14 cellular contexts compared by ENCODE assay signal in the genomic region with DNA sequence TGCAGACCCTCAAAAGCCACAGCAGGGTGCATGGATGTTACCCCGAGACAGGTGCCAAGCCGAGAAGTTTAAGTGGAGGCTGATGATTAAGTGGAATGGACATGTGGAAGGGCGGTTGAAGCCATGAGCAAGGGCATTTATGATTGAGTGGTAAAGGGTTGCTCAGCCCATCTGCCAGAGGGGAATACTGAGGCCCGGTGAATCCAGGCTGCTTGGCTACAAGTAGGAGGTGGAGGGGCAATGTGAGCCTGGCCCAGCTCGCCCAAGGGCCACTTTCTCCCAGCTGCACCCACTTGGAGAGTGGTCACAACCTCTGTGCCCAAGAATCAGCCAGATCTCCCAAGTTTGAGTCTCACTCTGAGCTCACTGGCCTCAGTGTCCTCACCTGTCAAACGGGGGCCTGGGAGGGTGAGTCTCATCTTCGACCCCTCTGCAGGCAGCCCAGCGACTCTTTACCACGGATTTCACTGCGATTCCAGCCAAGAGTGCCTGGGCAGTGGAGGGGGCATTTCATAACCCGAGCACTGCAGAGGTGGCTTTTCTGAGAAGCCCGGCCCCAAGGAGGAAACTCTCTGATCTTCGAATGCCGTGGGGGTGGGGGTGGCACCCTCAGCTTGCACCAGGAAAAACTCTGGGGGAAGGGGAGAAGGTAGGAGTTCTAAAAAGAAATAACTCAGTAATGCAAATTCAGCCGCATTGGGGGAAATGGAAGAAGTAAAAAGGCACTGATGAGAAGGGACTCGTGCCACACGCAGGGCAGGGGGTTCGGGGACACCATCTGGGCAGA.
DNase-seq lines count a peak whose midpoint lies in the region; ATAC-seq and TF ChIP-seq lines count a peak whose summit lies in the region.
"Had no signal": no experiment of that assay in that cellular context is flagged by ENCODE, and none has a peak within 500 bp of the region (broad histone marks: within the 10 kb centered on the region; RNA-seq: fewer than 3 reads in every experiment).

No MANE protein-coding gene starts in this region.

- peaks cover 47% of the 10 kb centered on the region for H3K27me3 Mint-ChIP-seq in stimulated activated naive CD8-positive, alpha-beta T cell treated with anti-CD3 and anti-CD28 coated beads, Interleukin-15, amount 100 ng/mL, for 72 hours

- ATAC-seq in stimulated activated naive CD8-positive, alpha-beta T cell treated with anti-CD3 and anti-CD28 coated beads, Interleukin-15, amount 100 ng/mL, for 72 hours = peak; percentile 48
- no peak for ATAC-seq in stimulated activated naive CD8-positive, alpha-beta T cell treated with anti-CD3 and anti-CD28 coated beads, Interleukin-15, Interleukin-2, amounts not matched to agents 100 U/mL and 50 U/mL, for 24 hours
- peak; percentile 22 for ATAC-seq in left lung

- H3K4me1 ChIP-seq in left lung (peaks cover 11 to 41% of the 10 kb centered on the region in 2 donors), adrenal gland (replicated peaks in 1 of 2) (peaks cover 0 to 9% of the 10 kb centered on the region in 2 donors)
- H3K4me1 ChIP-seq: prostate gland had no signal

- peaks cover 0 to 9% of the 10 kb centered on the region in 2 donors for H3K27me3 ChIP-seq in left lung
- no peaks in the 10 kb centered on the region for H3K27me3 ChIP-seq in adrenal gland

- no peak for DNase-seq in stimulated activated naive CD8-positive, alpha-beta T cell treated with anti-CD3 and anti-CD28 coated beads, Interleukin-15, amount 100 ng/mL, for 72 hours
- DNase-seq in stimulated activated naive CD8-positive, alpha-beta T cell treated with anti-CD3 and anti-CD28 coated beads, Interleukin-15, Interleukin-2, amounts not matched to agents 100 U/mL and 50 U/mL, for 24 hours = no peak
- DNase-seq in left lung = no peak
- DNase-seq in substantia nigra (lab: John Stamatoyannopoulos, UW) = no peak
- no peak for DNase-seq in NCI-H2227 (lab: John Stamatoyannopoulos, UW; ENCODE audit: unreplicated experiment)
- DNase-seq in stimulated activated CD4-positive, alpha-beta T cell treated with anti-CD3 and anti-CD28 coated beads, Interleukin-1b, Interleukin-23, amount 100 ng/mL, for 48 hours = no peak
- DNase-seq in adrenal gland = no peak
- DNase-seq: AML-193; effector CD4-positive, alpha-beta T cell; foreskin fibroblast; NCI-H1417; NCI-H446 treated with DMSO at 0.1 percent for 48 hours had no signal

- H3K4me1 Mint-ChIP-seq in stimulated activated naive CD8-positive, alpha-beta T cell treated with anti-CD3 and anti-CD28 coated beads, Interleukin-15, amount 100 ng/mL, for 72 hours = peaks cover 65% of the 10 kb centered on the region

- H3K9me3 ChIP-seq in left lung (no peaks in the 10 kb centered on the region), adrenal gland (replicated peaks in 1 of 3) (no peaks in the 10 kb centered on the region)
- H3K9me3 ChIP-seq: prostate gland had no signal

- no peak overlapping the region for H3K4me3 ChIP-seq in left lung
- no peak overlapping the region for H3K4me3 ChIP-seq in adrenal gland
- H3K4me3 ChIP-seq: prostate gland had no signal

- peak overlapping the region; percentile 24 to 58 for H3K4me3 Mint-ChIP-seq in stimulated activated naive CD8-positive, alpha-beta T cell treated with anti-CD3 and anti-CD28 coated beads, Interleukin-15, amount 100 ng/mL, for 72 hours

- intact Hi-C loops in left lung (cut with DNase I) = no loop called here
- intact Hi-C loops in adrenal gland (cut with DNase I) = no loop called here

- peaks cover 0 to 6% of the 10 kb centered on the region in 2 donors for H3K9me3 Mint-ChIP-seq in stimulated activated naive CD8-positive, alpha-beta T cell treated with anti-CD3 and anti-CD28 coated beads, Interleukin-15, amount 100 ng/mL, for 72 hours

- H3K36me3 ChIP-seq in left lung = no peaks in the 10 kb centered on the region
- no peaks in the 10 kb centered on the region for H3K36me3 ChIP-seq in adrenal gland (replicated peaks in 1 of 2)
- H3K36me3 ChIP-seq: prostate gland had no signal

- 51 to 74% (median 59%) methylated on average over 13 to 18 of the region's 18 CpGs for WGBS in adrenal gland, 4 donors

- TF ChIP-seq CTCF in VCaP (conservative IDR thresholded peaks at IDR 0.05) = no peak
- no peak for TF ChIP-seq CTCF in left lung (IDR thresholded peaks at IDR 0.05)
- no peak for TF ChIP-seq CTCF in adrenal gland (IDR thresholded peaks at IDR 0.05)

- peak overlapping the region; percentile 62; the same call in 1 of the 2 replicates for H3K27ac ChIP-seq in VCaP
- peak overlapping the region in 1 of 2 donors; percentile 13 for H3K27ac ChIP-seq in left lung
- H3K27ac ChIP-seq in substantia nigra (ENCODE audit: low read depth, low read length, poor library complexity, severe bottlenecking) = no peak overlapping the region
- H3K27ac ChIP-seq in adrenal gland = no peak overlapping the region
- H3K27ac ChIP-seq: prostate gland had no signal

- no peak overlapping the region for H3K27ac Mint-ChIP-seq in stimulated activated naive CD8-positive, alpha-beta T cell treated with anti-CD3 and anti-CD28 coated beads, Interleukin-15, amount 100 ng/mL, for 72 hours

- no peak for TF ChIP-seq POLR2A in adrenal gland (IDR thresholded peaks at IDR 0.05)
